Comparison of ENCODE assay signal across 18 cellular contexts in genomic region chr2:10307561-10308156, GRCh38. TPM values are rescaled to one million over a fixed set of nuclear protein-coding genes. Genes with fewer than 3 reads are reported as not detected.
DNase-seq lines count a peak whose midpoint lies in the region; ATAC-seq and TF ChIP-seq lines count a peak whose summit lies in the region.
"Had no signal": no experiment of that assay in that cellular context is flagged by ENCODE, and none has a peak within 500 bp of the region (broad histone marks: within the 10 kb centered on the region; RNA-seq: fewer than 3 reads in every experiment).

No MANE protein-coding gene starts in this region.

- peak overlapping the region in 1 of 3 donors; percentile 12 for H3K27ac Mint-ChIP-seq in CD4-positive, CD25-positive, alpha-beta regulatory T cell
- no peak overlapping the region for H3K27ac Mint-ChIP-seq in activated T-helper 17 cell treated with anti-CD3 and anti-CD28 coated beads, Interleukin-2, amount 50 U/mL, for 72 hours
- H3K27ac Mint-ChIP-seq: GM23338 had no signal

- intact Hi-C loops in aorta (cut with DNase I) (no loop called here), PC-3 (cut with micrococcal nuclease) (no loop called here)

- CTCF ChIA-PET in HEK293 (lab: Yijun Ruan, JAX) = interaction anchor here (1.4 kb wide), 1 partner anchor 127 kb away, joined by 5 read pairs; no protein-coding TSS in a partner anchor
- CTCF ChIA-PET in PC-3 (lab: Charles Lee) = no interaction called here

- H3K9me3 ChIP-seq in CD4-positive, CD25-positive, alpha-beta regulatory T cell (ENCODE audit: control insufficient read depth in 2 of 2, low read length in 2 of 2) = no peaks in the 10 kb centered on the region
- H3K9me3 ChIP-seq in HEK293 (ENCODE audit: control insufficient read depth, insufficient read depth, low read depth, low read length) (no peaks in the 10 kb centered on the region), neutrophil (no peaks in the 10 kb centered on the region), aorta (ENCODE audit: control insufficient read depth, low read length) (no peaks in the 10 kb centered on the region), PC-3 (ENCODE audit: low read length) (no peaks in the 10 kb centered on the region)
- H3K9me3 ChIP-seq: colonic mucosa, thyroid gland had no signal

- H3K27me3 ChIP-seq in CD4-positive, CD25-positive, alpha-beta regulatory T cell (ENCODE audit: control insufficient read depth, insufficient read depth, low read length) = no peaks in the 10 kb centered on the region
- H3K27me3 ChIP-seq in neutrophil (peaks cover 23% of the 10 kb centered on the region), aorta (ENCODE audit: control insufficient read depth in 1 of 2, insufficient read depth in 2 of 2, low read length in 1 of 2) (no peaks in the 10 kb centered on the region), PC-3 (ENCODE audit: low read length) (no peaks in the 10 kb centered on the region)
- H3K27me3 ChIP-seq: colonic mucosa, thyroid gland had no signal

- peaks cover 93% of the 10 kb centered on the region for H4K20me1 ChIP-seq in PC-3 (ENCODE audit: low read length)

- TF ChIP-seq CTCF in HEK293 (tag by site-specific recombination; IDR thresholded peaks at IDR 0.05) (no peak), neutrophil (IDR thresholded peaks at IDR 0.05) (no peak), PC-3 (conservative IDR thresholded peaks at IDR 0.05; ENCODE audit: low read depth, low read length) (no peak)

- H3K4me1 Mint-ChIP-seq in CD4-positive, CD25-positive, alpha-beta regulatory T cell = peaks cover 25 to 68% (median 41%) of the 10 kb centered on the region in 4 donors
- peaks cover 41% of the 10 kb centered on the region for H3K4me1 Mint-ChIP-seq in activated T-helper 17 cell treated with anti-CD3 and anti-CD28 coated beads, Interleukin-2, amount 50 U/mL, for 72 hours

- POLR2A ChIA-PET in HEK293 (lab: Yijun Ruan, JAX) (no interaction called here), PC-3 (lab: Charles Lee; ENCODE audit: unreplicated experiment) (interaction anchor here (0.6 kb wide), 1 partner anchor 127 kb away, joined by 5 read pairs; no protein-coding TSS in a partner anchor)

- H3K36me3 ChIP-seq in CD4-positive, CD25-positive, alpha-beta regulatory T cell (ENCODE audit: control insufficient read depth, insufficient read depth, low read length) = peaks cover 7% of the 10 kb centered on the region
- H3K36me3 ChIP-seq in HEK293 (ENCODE audit: control insufficient read depth in 2 of 2, insufficient read depth in 1 of 2, low read length in 2 of 2) (peaks cover 0 to 11% of the 10 kb centered on the region in 2 experiments; a peak in 1 of 3 replicates), neutrophil (peaks cover 4% of the 10 kb centered on the region), aorta (ENCODE audit: control insufficient read depth in 1 of 2, insufficient read depth in 2 of 2, low read length in 1 of 2) (no peaks in the 10 kb centered on the region), PC-3 (ENCODE audit: low read depth, low read length) (peaks cover 30% of the 10 kb centered on the region)
- H3K36me3 ChIP-seq: colonic mucosa, thyroid gland, WERI-Rb-1 had no signal

- no peak for DNase-seq in CD4-positive, CD25-positive, alpha-beta regulatory T cell
- no peak for DNase-seq in aorta
- no peak for DNase-seq in PC-3
- DNase-seq in LoVo (ENCODE audit: low spot score) = no peak
- DNase-seq: activated CD8-positive, alpha-beta memory T cell treated with anti-CD3 and anti-CD28 coated beads for 24 hours; activated effector memory CD4-positive, alpha-beta T cell treated with Interleukin-2 at 50 U/mL for 16 hours; colonic mucosa; NCI-H2029; NCI-H524 treated with DMSO at 0.1 percent for 48 hours; stimulated activated CD4-positive, alpha-beta T cell treated with anti-CD3 and anti-CD28 coated beads, Interleukin-4, amount 100 ng/mL, for 1 hour; thyroid gland; WERI-Rb-1 had no signal

- peaks cover 8% of the 10 kb centered on the region for H3K27me3 Mint-ChIP-seq in CD4-positive, CD25-positive, alpha-beta regulatory T cell
- no peaks in the 10 kb centered on the region for H3K27me3 Mint-ChIP-seq in activated T-helper 17 cell treated with anti-CD3 and anti-CD28 coated beads, Interleukin-2, amount 50 U/mL, for 72 hours

- peaks cover 100% of the 10 kb centered on the region for H3K79me2 ChIP-seq in PC-3 (ENCODE audit: low read length)

- no peaks in the 10 kb centered on the region for H3F3A ChIP-seq in PC-3 (ENCODE audit: low read length, unreplicated experiment)

- 65 to 66% methylated on average over 7 of the region's 7 CpGs for WGBS in aorta, 2 donors

- H3K4me3 ChIP-seq in CD4-positive, CD25-positive, alpha-beta regulatory T cell (ENCODE audit: low read depth, low read length) = no peak overlapping the region
- H3K4me3 ChIP-seq in HEK293 (ENCODE audit: low read depth, low read length) (no peak overlapping the region), neutrophil (ENCODE audit: low read depth in 1 of 2, low read length in 1 of 2) (no peak overlapping the region), aorta (ENCODE audit: low read length in 2 of 2) (no peak overlapping the region), PC-3 (ENCODE audit: low read length) (no peak overlapping the region)
- H3K4me3 ChIP-seq: colonic mucosa, GM23338, SK-N-MC, thyroid gland had no signal

- H3K9me3 Mint-ChIP-seq in CD4-positive, CD25-positive, alpha-beta regulatory T cell = no peaks in the 10 kb centered on the region
- H3K9me3 Mint-ChIP-seq in activated T-helper 17 cell treated with anti-CD3 and anti-CD28 coated beads, Interleukin-2, amount 50 U/mL, for 72 hours = no peaks in the 10 kb centered on the region
- H3K9me3 Mint-ChIP-seq: GM23338 had no signal

- no peak overlapping the region for H3K4me2 ChIP-seq in PC-3 (ENCODE audit: low read length)
- H3K4me2 ChIP-seq: GM23338 had no signal

- no peak overlapping the region for H3K9ac ChIP-seq in PC-3 (ENCODE audit: low read length)
- H3K9ac ChIP-seq: parathyroid adenoma had no signal

- ATAC-seq in CD4-positive, CD25-positive, alpha-beta regulatory T cell (ENCODE audit: low read depth in 2 of 2) = no peak
- ATAC-seq in activated T-helper 17 cell treated with anti-CD3 and anti-CD28 coated beads, Interleukin-2, amount 50 U/mL, for 72 hours (replicated peaks) = no peak
- no peak for ATAC-seq in aorta (ENCODE audit: low FRiP score)
- ATAC-seq in PC-3 = no peak
- ATAC-seq: GM23338 had no signal

- H3K9me2 ChIP-seq in PC-3 (replicated peaks; ENCODE audit: low read length) = 0 out of 2 replicates have a peak, but pooled peaks cover 3% of the 10 kb centered on the region

- BruUV-seq in PC-3 (replicated peaks; lab: Mats Ljungman, UMichigan) = no TSS peak

- H3K4me1 ChIP-seq in CD4-positive, CD25-positive, alpha-beta regulatory T cell (ENCODE audit: control insufficient read depth, insufficient read depth, low read length, poor library complexity, severe bottlenecking) = peaks cover 48% of the 10 kb centered on the region
- H3K4me1 ChIP-seq in HEK293 (ENCODE audit: control insufficient read depth, insufficient read depth, low read length) (0 out of 2 replicates have a peak, but pooled peaks cover 4% of the 10 kb centered on the region), neutrophil (ENCODE audit: control insufficient read depth in 1 of 2, insufficient read depth in 1 of 2, low read depth in 1 of 2, low read length in 1 of 2) (peaks cover 33 to 38% of the 10 kb centered on the region in 2 experiments), aorta (ENCODE audit: control insufficient read depth in 1 of 2, insufficient read depth in 2 of 2, low read length in 2 of 2) (no peaks in the 10 kb centered on the region), PC-3 (ENCODE audit: insufficient read depth, low read length) (peaks cover 27% of the 10 kb centered on the region)

- no peak overlapping the region for H2AFZ ChIP-seq in PC-3 (ENCODE audit: low read length)
- H2AFZ ChIP-seq: GM23338, parathyroid adenoma had no signal

- peaks cover 6% of the 10 kb centered on the region for H3K36me3 Mint-ChIP-seq in CD4-positive, CD25-positive, alpha-beta regulatory T cell
- peaks cover 42% of the 10 kb centered on the region for H3K36me3 Mint-ChIP-seq in activated T-helper 17 cell treated with anti-CD3 and anti-CD28 coated beads, Interleukin-2, amount 50 U/mL, for 72 hours (ENCODE audit: low read depth)

- peak overlapping the region; percentile 5 to 97 (median 60) for H3K4me3 Mint-ChIP-seq in CD4-positive, CD25-positive, alpha-beta regulatory T cell
- H3K4me3 Mint-ChIP-seq in activated T-helper 17 cell treated with anti-CD3 and anti-CD28 coated beads, Interleukin-2, amount 50 U/mL, for 72 hours = peak overlapping the region; percentile 93
- H3K4me3 Mint-ChIP-seq: GM23338 had no signal

- H3K27ac ChIP-seq in CD4-positive, CD25-positive, alpha-beta regulatory T cell (ENCODE audit: insufficient read depth, low read length, poor library complexity, severe bottlenecking) = no peak overlapping the region
- H3K27ac ChIP-seq in HEK293 (ENCODE audit: extremely low read depth, low read depth, low read length) (no peak overlapping the region), neutrophil (peak overlapping the region; percentile 48), aorta (ENCODE audit: low read depth in 1 of 2, low read length in 2 of 2) (no peak overlapping the region), PC-3 (ENCODE audit: low read length) (no peak overlapping the region)
- H3K27ac ChIP-seq: colonic mucosa, parathyroid adenoma, SK-N-MC, thyroid gland, WERI-Rb-1 had no signal

TF ChIP-seq in HEK293, 187 proteins besides CTCF, POLR2A, EP300 and RAD21 (continues in another document):
- TF ChIP-seq ZNF416 (tag by site-specific recombination; IDR thresholded peaks at IDR 0.05) = no peak

RNA-seq across cellular contexts. Expression of gene HPCAL1, which starts 5.0 kb away (rescaled TPM):
- 33.8 TPM for total RNA-seq in CD4-positive, CD25-positive, alpha-beta regulatory T cell
- polyA plus RNA-seq in CD4-positive, CD25-positive, alpha-beta regulatory T cell = 10 to 100 TPM; 80.6 to 95.6 (median 87.7) TPM
- total RNA-seq in activated T-helper 17 cell treated with anti-CD3 and anti-CD28 coated beads, Interleukin-2, amount 50 U/mL, for 72 hours = 100 to 1,000 TPM in 1 of 2 donors, 10 to 100 TPM in 1; 57.9 to 139 TPM
- total RNA-seq in aorta (10 to 100 TPM; 21.4 to 28.1 TPM), PC-3 (2014; rRNA removed) (312 and 339 TPM in 2 replicates)
- polyA plus RNA-seq in aorta = 10 to 100 TPM; 22.4 to 39.9 TPM
